Comparison of ENCODE assay signal across 35 cellular contexts in genomic region chr6:150261997-150262396, GRCh38.
"Had no signal": no experiment of that assay in that cellular context is flagged by ENCODE, and none has a peak within 500 bp of the region (broad histone marks: within the 10 kb centered on the region; RNA-seq: fewer than 3 reads in every experiment).

No MANE protein-coding gene starts in this region.

- H3K27me3 Mint-ChIP-seq: activated naive CD4-positive, alpha-beta T cell treated with anti-CD3 and anti-CD28 coated beads, Interleukin-2, amount 10 ng/mL, durations not matched to agents 7 days and 5 days; activated naive CD8-positive, alpha-beta T cell; activated naive CD8-positive, alpha-beta T cell treated with anti-CD3 and anti-CD28 coated beads, Interleukin-2, amount 50 U/mL, for 24 hours had no signal

- H3K4me1 ChIP-seq: Peyer's patch had no signal

- H3K27me3 ChIP-seq: MG63, Peyer's patch had no signal

- ATAC-seq: activated naive CD8-positive, alpha-beta T cell treated with anti-CD3 and anti-CD28 coated beads, Interleukin-2, amount 50 U/mL, for 24 hours; PC-3 had no signal

- H3K36me3 ChIP-seq: MG63, Peyer's patch had no signal

- H3K4me1 Mint-ChIP-seq: activated B cell treated with CpG ODN at 0.5 μM for 24 hours; activated naive CD4-positive, alpha-beta T cell treated with anti-CD3 and anti-CD28 coated beads, Interleukin-2, amount 10 ng/mL, durations not matched to agents 7 days and 5 days had no signal

- H3K27ac ChIP-seq: Peyer's patch had no signal

- H3K4me3 ChIP-seq: MG63, Peyer's patch had no signal

- H3K27ac Mint-ChIP-seq: activated B cell treated with CpG ODN at 0.5 μM for 24 hours; activated CD4-positive, alpha-beta memory T cell treated with anti-CD3 and anti-CD28 coated beads for 36 hours; activated naive CD4-positive, alpha-beta T cell treated with anti-CD3 and anti-CD28 coated beads, Interleukin-2, amount 10 ng/mL, durations not matched to agents 7 days and 5 days; activated naive CD8-positive, alpha-beta T cell; activated naive CD8-positive, alpha-beta T cell treated with anti-CD3 and anti-CD28 coated beads, Interleukin-2, amount 50 U/mL, for 24 hours; brain had no signal

- H3K4me3 Mint-ChIP-seq: activated B cell treated with CpG ODN at 0.5 μM for 24 hours; activated CD4-positive, alpha-beta memory T cell treated with anti-CD3 and anti-CD28 coated beads for 36 hours; activated naive CD4-positive, alpha-beta T cell treated with anti-CD3 and anti-CD28 coated beads, Interleukin-2, amount 10 ng/mL, durations not matched to agents 7 days and 5 days; activated naive CD8-positive, alpha-beta T cell; activated naive CD8-positive, alpha-beta T cell treated with anti-CD3 and anti-CD28 coated beads, Interleukin-2, amount 50 U/mL, for 24 hours; brain had no signal

- DNase-seq: activated B cell treated with CpG ODN at 0.5 μM for 24 hours; activated CD4-positive, alpha-beta memory T cell treated with anti-CD3 and anti-CD28 coated beads for 36 hours; activated CD4-positive, alpha-beta T cell treated with anti-CD3 and anti-CD28 coated beads for 4 hours; activated CD4-positive, alpha-beta T cell treated with anti-CD3 and anti-CD28 coated beads, Interleukin-2, amount 50 U/mL, for 1 hour; activated CD4-positive, CD25-positive, alpha-beta regulatory T cell treated with anti-CD3 and anti-CD28 coated beads, Interleukin-2, amount 50 U/mL, for 72 hours; activated CD8-positive, alpha-beta memory T cell treated with anti-CD3 and anti-CD28 coated beads, Interleukin-2, amount 50 U/mL, for 4 hours; activated effector memory CD4-positive, alpha-beta T cell treated with Interleukin-2 at 50 U/mL for 16 hours; activated naive CD4-positive, alpha-beta T cell treated with anti-CD3 and anti-CD28 coated beads, Interleukin-2, amount 10 ng/mL, durations not matched to agents 7 days and 5 days; activated naive CD8-positive, alpha-beta T cell treated with anti-CD3 and anti-CD28 coated beads, Interleukin-2, amount 50 U/mL, for 24 hours; activated T-cell treated with anti-CD3 and anti-CD28 coated beads, Interleukin-2, amount 50 U/mL, for 48 hours; anterior cingulate cortex; caudate nucleus; cerebellar nuclear complex; Kasumi-1; KG1; MG63; NCI-H1048; NCI-H1105 treated with DMSO at 0.1 percent for 48 hours; NCI-H1436; NCI-H187; NCI-H2029 treated with DMSO at 0.1 percent for 48 hours; NCI-H2107; NCI-H2171; NCI-H446; NCI-H510A treated with DMSO at 0.1 percent for 48 hours; NCI-H526 treated with DMSO at 0.1 percent for 48 hours; PC-3; Peyer's patch; Right ventricle myocardium superior; RPMI8226; SW 1271; T-helper 1 cell; T1000 had no signal

- H3K9me3 Mint-ChIP-seq: activated B cell treated with CpG ODN at 0.5 μM for 24 hours; activated naive CD8-positive, alpha-beta T cell treated with anti-CD3 and anti-CD28 coated beads, Interleukin-2, amount 50 U/mL, for 24 hours; brain had no signal

- H3K36me3 Mint-ChIP-seq: activated CD4-positive, alpha-beta memory T cell treated with anti-CD3 and anti-CD28 coated beads for 36 hours; activated naive CD4-positive, alpha-beta T cell treated with anti-CD3 and anti-CD28 coated beads, Interleukin-2, amount 10 ng/mL, durations not matched to agents 7 days and 5 days; activated naive CD8-positive, alpha-beta T cell; brain had no signal

- H3K9me3 ChIP-seq: Peyer's patch had no signal
